9 cellular contexts compared by ENCODE assay signal in genomic region chr1:212782422-212783154, GRCh38. TPM values are rescaled to one million over a fixed set of nuclear protein-coding genes. Genes with fewer than 3 reads are reported as not detected.
DNase-seq lines count a peak whose midpoint lies in the region; ATAC-seq, FAIRE-seq and TF ChIP-seq lines count a peak whose summit lies in the region.
"Had no signal": no experiment of that assay in that cellular context is flagged by ENCODE, and none has a peak within 500 bp of the region (broad histone marks: within the 10 kb centered on the region; RNA-seq: fewer than 3 reads in every experiment).

No MANE protein-coding gene starts in this region.

- CTCF ChIA-PET in CD4-positive, alpha-beta T cell (lab: Charles Lee), result interaction anchor here (1.0 to 2.5 kb wide), 6 partner anchors 8 to 327 kb away, joined by 4 to 23 read pairs (median 6); partner anchors contain the start of gene NSL1
- CTCF ChIA-PET in PC-9 (lab: Charles Lee), result interaction anchor here (1.6 kb wide), 1 partner anchor 118 kb away, joined by 3 read pairs; no protein-coding TSS in a partner anchor
- CTCF ChIA-PET in activated naive CD4-positive, alpha-beta T cell treated with anti-CD3 and anti-CD28 coated beads, Interleukin-2, amount 10 ng/mL, durations not matched to agents 7 days and 5 days (lab: Charles Lee), result interaction anchor here (0.9 to 7.8 kb wide), 16 partner anchors 9 to 327 kb away, joined by 3 to 92 read pairs (median 6); partner anchors contain the start of genes BATF3, NSL1 and TATDN3

- H3K36me3 ChIP-seq in PC-9 (ENCODE audit: low read depth) (peaks cover 12% of the 10 kb centered on the region; the same call in 1 of the 2 replicates), neural cell (ENCODE audit: insufficient read depth, low read length) (peaks cover 4% of the 10 kb centered on the region)

- no peak overlapping the region for H3K9ac ChIP-seq in neural cell (ENCODE audit: low read length)

- peak overlapping the region; percentile 11 for H3K27ac Mint-ChIP-seq in CD4-positive, alpha-beta T cell
- no peak overlapping the region for H3K27ac Mint-ChIP-seq in endothelial cell (ENCODE audit: unreplicated experiment)
- no peak overlapping the region for H3K27ac Mint-ChIP-seq in activated naive CD4-positive, alpha-beta T cell treated with anti-CD3 and anti-CD28 coated beads, Interleukin-2, amount 10 ng/mL, durations not matched to agents 7 days and 5 days

- H2AFZ ChIP-seq in PC-9 (no peak overlapping the region), neural cell (ENCODE audit: low read depth, low read length) (no peak overlapping the region)

- TF ChIP-seq CTCF in CD4-positive, alpha-beta T cell (IDR thresholded peaks at IDR 0.05), result peak; percentile 72
- TF ChIP-seq CTCF in PC-9 (conservative IDR thresholded peaks at IDR 0.05) (peak; percentile 81), endothelial cell (IDR thresholded peaks at IDR 0.05; ENCODE audit: unreplicated experiment) (peak; percentile 67), neural cell (IDR thresholded peaks at IDR 0.05; ENCODE audit: poor library complexity, severe bottlenecking) (peak; percentile 85)

- H4K20me1 ChIP-seq in PC-9 (ENCODE audit: insufficient read depth) (no peaks in the 10 kb centered on the region), neural cell (ENCODE audit: insufficient read depth) (no peaks in the 10 kb centered on the region)

- intact Hi-C loops in CD4-positive, alpha-beta T cell (cut with DNase I, micrococcal nuclease), result loop anchor here (1.0 to 10.0 kb wide), 4 partner anchors 35 to 306 kb away; no protein-coding TSS in a partner anchor
- intact Hi-C loops in PC-9 (cut with micrococcal nuclease; ENCODE audit: unreplicated experiment), result loop anchor here (1.0 to 10.0 kb wide), 6 partner anchors 117 to 1098 kb away; partner anchors contain the start of gene ATF3

- H3K4me2 ChIP-seq in PC-9 (no peak overlapping the region), neural cell (ENCODE audit: low read length) (no peak overlapping the region)

- peak; percentile 88 for TF ChIP-seq RAD21 in neural cell (conservative IDR thresholded peaks at IDR 0.05)

- H3K27me3 ChIP-seq in CD4-positive, alpha-beta T cell (ENCODE audit: control insufficient read depth, insufficient read depth, low read length), result no peaks in the 10 kb centered on the region
- H3K27me3 ChIP-seq in PC-9 (ENCODE audit: insufficient read depth, low read depth) (no peaks in the 10 kb centered on the region), neural cell (ENCODE audit: insufficient read depth, low read depth, low read length) (no peaks in the 10 kb centered on the region)

- TF ChIP-seq POLR2A in H54 (IDR thresholded peaks at IDR 0.05; ENCODE audit: low read depth, low read length), result no peak

- peaks cover 8% of the 10 kb centered on the region for H3K4me1 Mint-ChIP-seq in CD4-positive, alpha-beta T cell (ENCODE audit: low read depth)
- H3K4me1 Mint-ChIP-seq in endothelial cell (ENCODE audit: unreplicated experiment), result no peaks in the 10 kb centered on the region
- H3K4me1 Mint-ChIP-seq in activated naive CD4-positive, alpha-beta T cell treated with anti-CD3 and anti-CD28 coated beads, Interleukin-2, amount 10 ng/mL, durations not matched to agents 7 days and 5 days, result no peaks in the 10 kb centered on the region

- no peak overlapping the region for H3K4me3 Mint-ChIP-seq in CD4-positive, alpha-beta T cell
- H3K4me3 Mint-ChIP-seq in endothelial cell (ENCODE audit: unreplicated experiment), result peak overlapping the region; percentile 21
- H3K4me3 Mint-ChIP-seq in activated naive CD4-positive, alpha-beta T cell treated with anti-CD3 and anti-CD28 coated beads, Interleukin-2, amount 10 ng/mL, durations not matched to agents 7 days and 5 days, result no peak overlapping the region
- H3K4me3 Mint-ChIP-seq: naive thymus-derived CD8-positive, alpha-beta T cell had no signal

- no peak for DNase-seq in CD4-positive, alpha-beta T cell
- no peak for DNase-seq in H54 (ENCODE audit: insufficient read length, low spot score)
- DNase-seq in PC-9, result peak in 1 of 2 experiments; percentile 38
- no peak for DNase-seq in endothelial cell (ENCODE audit: low spot score)
- DNase-seq in activated naive CD4-positive, alpha-beta T cell treated with anti-CD3 and anti-CD28 coated beads, Interleukin-2, amount 10 ng/mL, durations not matched to agents 7 days and 5 days, result no peak
- DNase-seq in foreskin melanocyte, result no peak

- peak; percentile 60 for ATAC-seq in CD4-positive, alpha-beta T cell (ENCODE audit: poor library complexity)
- no peak for ATAC-seq in GM19035 (IDR thresholded peaks at IDR 0.05; ENCODE audit: unreplicated experiment)

- no peaks in the 10 kb centered on the region for H3K27me3 Mint-ChIP-seq in CD4-positive, alpha-beta T cell
- no peaks in the 10 kb centered on the region for H3K27me3 Mint-ChIP-seq in endothelial cell (ENCODE audit: unreplicated experiment)
- no peaks in the 10 kb centered on the region for H3K27me3 Mint-ChIP-seq in activated naive CD4-positive, alpha-beta T cell treated with anti-CD3 and anti-CD28 coated beads, Interleukin-2, amount 10 ng/mL, durations not matched to agents 7 days and 5 days
- H3K27me3 Mint-ChIP-seq: naive thymus-derived CD8-positive, alpha-beta T cell had no signal

- H3K36me3 Mint-ChIP-seq in CD4-positive, alpha-beta T cell (ENCODE audit: low read depth), result peaks cover 70% of the 10 kb centered on the region
- H3K36me3 Mint-ChIP-seq in endothelial cell (ENCODE audit: low read depth, unreplicated experiment), result peaks cover 23% of the 10 kb centered on the region
- H3K36me3 Mint-ChIP-seq in activated naive CD4-positive, alpha-beta T cell treated with anti-CD3 and anti-CD28 coated beads, Interleukin-2, amount 10 ng/mL, durations not matched to agents 7 days and 5 days, result peaks cover 31% of the 10 kb centered on the region

- peak; percentile 90 for FAIRE-seq in H54 (lab: Jason Lieb, UNC)

- POLR2A ChIA-PET in CD4-positive, alpha-beta T cell (lab: Charles Lee), result no interaction called here
- POLR2A ChIA-PET in PC-9 (lab: Charles Lee; ENCODE audit: unreplicated experiment), result no interaction called here

- no peak overlapping the region for H3K27ac ChIP-seq in CD4-positive, alpha-beta T cell (ENCODE audit: low read depth, low read length)
- no peak overlapping the region for H3K27ac ChIP-seq in PC-9
- no peak overlapping the region for H3K27ac ChIP-seq in neural cell (ENCODE audit: low read length)

- H3K9me3 Mint-ChIP-seq in CD4-positive, alpha-beta T cell, result no peaks in the 10 kb centered on the region
- peaks cover 5% of the 10 kb centered on the region for H3K9me3 Mint-ChIP-seq in endothelial cell (ENCODE audit: unreplicated experiment)
- H3K9me3 Mint-ChIP-seq in activated naive CD4-positive, alpha-beta T cell treated with anti-CD3 and anti-CD28 coated beads, Interleukin-2, amount 10 ng/mL, durations not matched to agents 7 days and 5 days, result no peaks in the 10 kb centered on the region
- H3K9me3 Mint-ChIP-seq: naive thymus-derived CD8-positive, alpha-beta T cell had no signal

- H3K9me2 ChIP-seq in PC-9 (ENCODE audit: insufficient read depth) (no peaks in the 10 kb centered on the region), neural cell (ENCODE audit: insufficient read depth, low read length) (no peaks in the 10 kb centered on the region)

- H3K4me3 ChIP-seq in PC-9 (no peak overlapping the region), neural cell (ENCODE audit: low read length) (no peak overlapping the region)

- H3F3A ChIP-seq in PC-9 (ENCODE audit: insufficient read depth, low read depth) (no peaks in the 10 kb centered on the region), neural cell (ENCODE audit: insufficient read depth, low read length, poor library complexity, severe bottlenecking) (no peaks in the 10 kb centered on the region)

- no peaks in the 10 kb centered on the region for H3K79me2 ChIP-seq in PC-9 (ENCODE audit: low read depth)
- no peaks in the 10 kb centered on the region for H3K79me2 ChIP-seq in neural cell (replicated peaks; ENCODE audit: insufficient read depth, low read length)

- H3K9me3 ChIP-seq in CD4-positive, alpha-beta T cell (ENCODE audit: control insufficient read depth, low read length), result no peaks in the 10 kb centered on the region
- H3K9me3 ChIP-seq in PC-9 (ENCODE audit: insufficient read depth, low read depth), result no peaks in the 10 kb centered on the region
- H3K9me3 ChIP-seq in neural cell (ENCODE audit: low read length), result no peaks in the 10 kb centered on the region

- TF ChIP-seq EP300 in neural cell (conservative IDR thresholded peaks at IDR 0.05; ENCODE audit: poor library complexity, severe bottlenecking), result no peak

- H3K4me1 ChIP-seq in PC-9 (replicated peaks; ENCODE audit: insufficient read depth), result no peaks in the 10 kb centered on the region

- BruUV-seq in PC-9 (replicated peaks; lab: Mats Ljungman, UMichigan), result no TSS peak

TF ChIP-seq in neural cell, 6 proteins besides CTCF, POLR2A, EP300 and RAD21:
- TF ChIP-seq SMC3 (conservative IDR thresholded peaks at IDR 0.05; ENCODE audit: poor library complexity) (peak; percentile 89), EZH2 (IDR thresholded peaks at IDR 0.05; ENCODE audit: borderline replicate concordance, insufficient read depth, low read length, poor library complexity, severe bottlenecking) (no peak)

RNA-seq across cellular contexts. Expression of gene NSL1, which starts 9.0 kb away (rescaled TPM):
- 10 to 100 TPM; 14.1 to 15.7 TPM for total RNA-seq in CD4-positive, alpha-beta T cell
- total RNA-seq in PC-9 (2021), result 28.9 and 32.4 TPM in 2 replicates
- 33.0 TPM for total RNA-seq in endothelial cell (ENCODE audit: unreplicated experiment)
- 34.0 and 40.4 TPM in 2 replicates for polyA plus RNA-seq in neural cell
- 60.9 and 74.7 TPM in 2 replicates for polyA minus RNA-seq in neural cell

RNA-seq across cellular contexts. Expression of gene TATDN3, which starts 9.1 kb away (rescaled TPM):
- 10 to 100 TPM; 12.2 to 13.8 TPM for total RNA-seq in CD4-positive, alpha-beta T cell
- 10.2 and 12.3 TPM in 2 replicates for total RNA-seq in PC-9 (2021)
- 9.9 TPM for total RNA-seq in endothelial cell (ENCODE audit: unreplicated experiment)
- polyA plus RNA-seq in neural cell, result 62.5 and 72.0 TPM in 2 replicates
- 55.5 and 59.6 TPM in 2 replicates for polyA minus RNA-seq in neural cell
